Comparison of ENCODE assay signal across 1 cellular context in genomic region chr16:88763502-88764053, GRCh38.
TF ChIP-seq lines count a peak whose summit lies in the region.

No MANE protein-coding gene starts in this region.

TF ChIP-seq in HepG2, 621 proteins besides CTCF, POLR2A, EP300 and RAD21 (continued from another document and continues in another):
- TF ChIP-seq HNF1A (IDR thresholded peaks at IDR 0.05; ENCODE audit: low read depth) (no peak; the same call in 1 of the 2 replicates), HNF1A (CRISPR knock-in tag; IDR thresholded peaks at IDR 0.05; ENCODE audit: borderline replicate concordance) (no peak; the same call in 1 of the 2 replicates), ZNF296 (CRISPR knock-in tag; conservative IDR thresholded peaks at IDR 0.05) (peak; percentile 99), KMT2A (CRISPR knock-in tag; IDR thresholded peaks at IDR 0.05) (peak; percentile 47; the same call in 1 of the 2 replicates), ZNF563 (CRISPR knock-in tag; IDR thresholded peaks at IDR 0.05) (no peak; the same call in 1 of the 2 replicates), ZNF367 (CRISPR knock-in tag; IDR thresholded peaks at IDR 0.05; ENCODE audit: borderline replicate concordance) (no peak), MLLT10 (CRISPR knock-in tag; IDR thresholded peaks at IDR 0.05) (no peak), TSC22D2 (CRISPR knock-in tag; IDR thresholded peaks at IDR 0.05; ENCODE audit: borderline replicate concordance) (no peak), FOXO4 (CRISPR knock-in tag; conservative IDR thresholded peaks at IDR 0.05) (no peak), HIVEP1 (CRISPR knock-in tag; IDR thresholded peaks at IDR 0.05) (peak; percentile 24; the same call in 1 of the 2 replicates), ZBTB7A (CRISPR knock-in tag; IDR thresholded peaks at IDR 0.05) (peak; percentile 90; the same call in 1 of the 2 replicates), ZNF10 (CRISPR knock-in tag; IDR thresholded peaks at IDR 0.05; ENCODE audit: borderline replicate concordance, low read depth) (no peak), GZF1 (CRISPR knock-in tag; IDR thresholded peaks at IDR 0.05) (peak; percentile 90), ZNF383 (CRISPR knock-in tag; IDR thresholded peaks at IDR 0.05; ENCODE audit: borderline replicate concordance) (no peak), ZNF142 (CRISPR knock-in tag; IDR thresholded peaks at IDR 0.05) (no peak), GMEB2 (CRISPR knock-in tag; IDR thresholded peaks at IDR 0.05; ENCODE audit: low read depth) (no peak; the same call in 1 of the 2 replicates), MAZ (IDR thresholded peaks at IDR 0.05; ENCODE audit: borderline replicate concordance, low read depth, low read length) (peak; percentile 80), MAZ (CRISPR knock-in tag; IDR thresholded peaks at IDR 0.05; ENCODE audit: low read depth) (no peak), MTERF4 (CRISPR knock-in tag; IDR thresholded peaks at IDR 0.05) (no peak), ZMYM2 (CRISPR knock-in tag; IDR thresholded peaks at IDR 0.05) (peak; percentile 91), ZNF530 (CRISPR knock-in tag; IDR thresholded peaks at IDR 0.05; ENCODE audit: low read depth) (no peak), ZNF564 (CRISPR knock-in tag; IDR thresholded peaks at IDR 0.05) (no peak; the same call in 1 of the 2 replicates), PITX1 (CRISPR knock-in tag; IDR thresholded peaks at IDR 0.05) (peak; percentile 98), NR3C1 (CRISPR knock-in tag; IDR thresholded peaks at IDR 0.05) (no peak), AHDC1 (CRISPR knock-in tag; IDR thresholded peaks at IDR 0.05; ENCODE audit: borderline replicate concordance) (peak; percentile 36; the same call in 1 of the 2 replicates), ZBTB38 (CRISPR knock-in tag; IDR thresholded peaks at IDR 0.05) (peak; percentile 95), ZNF136 (CRISPR knock-in tag; IDR thresholded peaks at IDR 0.05; ENCODE audit: low read depth) (no peak), ZNF788 (CRISPR knock-in tag; IDR thresholded peaks at IDR 0.05; ENCODE audit: borderline replicate concordance) (peak; percentile 93; the same call in 1 of the 2 replicates), ZBTB49 (CRISPR knock-in tag; IDR thresholded peaks at IDR 0.05; ENCODE audit: borderline replicate concordance) (no peak), ZNF616 (CRISPR knock-in tag; IDR thresholded peaks at IDR 0.05; ENCODE audit: low read depth) (peak; percentile 76; the same call in 1 of the 2 replicates), ERF (CRISPR knock-in tag; IDR thresholded peaks at IDR 0.05) (peak; percentile 94), ZFYVE20 (CRISPR knock-in tag; IDR thresholded peaks at IDR 0.05; ENCODE audit: borderline replicate concordance, low read depth) (no peak), ZNF256 (CRISPR knock-in tag; conservative IDR thresholded peaks at IDR 0.05) (no peak), HOXA5 (CRISPR knock-in tag; IDR thresholded peaks at IDR 0.05) (no peak), ATF4 (CRISPR knock-in tag; IDR thresholded peaks at IDR 0.05) (no peak)
